Comparison of ENCODE assay signal across 21 cellular contexts in the genomic region with DNA sequence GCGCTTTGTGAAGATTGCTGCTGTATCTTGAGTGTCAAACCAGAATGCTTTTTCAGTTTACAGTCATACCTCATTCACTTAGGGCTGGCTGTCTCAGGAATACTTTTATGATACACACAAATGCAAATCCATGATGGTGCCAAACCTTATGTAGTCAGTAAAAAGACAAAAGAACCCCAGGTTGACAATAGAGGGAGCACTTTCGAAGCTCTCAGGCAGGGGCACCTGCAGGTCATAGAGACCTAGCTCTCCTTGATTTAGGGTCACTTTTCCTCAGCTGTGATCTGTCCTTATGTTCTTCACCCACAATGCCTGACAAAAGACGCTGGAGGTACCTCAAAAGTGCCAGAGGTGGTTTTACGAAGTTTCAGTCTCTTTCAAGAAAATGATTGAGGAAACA.
DNase-seq lines count a peak whose midpoint lies in the region; FAIRE-seq and TF ChIP-seq lines count a peak whose summit lies in the region.
"Had no signal": no experiment of that assay in that cellular context is flagged by ENCODE, and none has a peak within 500 bp of the region (broad histone marks: within the 10 kb centered on the region; RNA-seq: fewer than 3 reads in every experiment).

No MANE protein-coding gene starts in this region.

- H3K27ac ChIP-seq in astrocyte (ENCODE audit: low read depth, low read length) = no peak overlapping the region
- H3K27ac ChIP-seq in keratinocyte (ENCODE audit: control insufficient read depth, insufficient read depth, low read length) = no peak overlapping the region
- H3K27ac ChIP-seq: testis had no signal

- H3K79me2 ChIP-seq in astrocyte (ENCODE audit: insufficient read depth, low read length) (no peaks in the 10 kb centered on the region), keratinocyte (ENCODE audit: control insufficient read depth, insufficient read depth, low read length) (no peaks in the 10 kb centered on the region)

- H3K27me3 ChIP-seq in astrocyte (ENCODE audit: insufficient read depth, low read length) (peaks cover 4% of the 10 kb centered on the region), keratinocyte (ENCODE audit: control insufficient read depth, extremely low read depth, insufficient read depth, low read length) (peaks cover 6% of the 10 kb centered on the region)
- H3K27me3 ChIP-seq: testis had no signal

- H3K4me1 Mint-ChIP-seq in astrocyte (ENCODE audit: low read depth, unreplicated experiment) (no peaks in the 10 kb centered on the region), progenitor cell of endocrine pancreas (ENCODE audit: low read depth) (no peaks in the 10 kb centered on the region), nephron progenitor cell (peaks cover 9% of the 10 kb centered on the region)
- H3K4me1 Mint-ChIP-seq: naive B cell had no signal

- H3K4me3 ChIP-seq in HFF-Myc (replicated peaks; ENCODE audit: low read depth, low read length) (no peak overlapping the region), astrocyte (ENCODE audit: insufficient read depth, low read depth, low read length) (no peak overlapping the region), keratinocyte (ENCODE audit: control insufficient read depth in 2 of 3, extremely low read depth in 1 of 3, insufficient read depth in 2 of 3, low read depth in 1 of 3, low read length in 3 of 3) (no peak overlapping the region)
- H3K4me3 ChIP-seq: testis had no signal

- H3K4me3 Mint-ChIP-seq in astrocyte (ENCODE audit: unreplicated experiment) (no peak overlapping the region), progenitor cell of endocrine pancreas (ENCODE audit: low read depth) (no peak overlapping the region), nephron progenitor cell (no peak overlapping the region)

- H3K4me1 ChIP-seq in astrocyte (ENCODE audit: insufficient read depth, low read length) (no peaks in the 10 kb centered on the region), keratinocyte (ENCODE audit: control insufficient read depth, extremely low read depth, insufficient read depth, low read length) (no peaks in the 10 kb centered on the region)
- H3K4me1 ChIP-seq: testis had no signal

- H3K27me3 Mint-ChIP-seq in astrocyte (ENCODE audit: low read depth, unreplicated experiment) (peaks cover 33% of the 10 kb centered on the region), progenitor cell of endocrine pancreas (no peaks in the 10 kb centered on the region), nephron progenitor cell (ENCODE audit: low read depth, poor library complexity) (peaks cover 10% of the 10 kb centered on the region)

- DNase-seq in NCI-H2171 treated with DMSO at 0.1 percent for 48 hours (lab: John Stamatoyannopoulos, UW) (peak; percentile 16), NCI-H2171 (lab: John Stamatoyannopoulos, UW) (no peak), HFF-Myc (ENCODE audit: extremely low read depth, low read depth) (no peak), astrocyte (ENCODE audit: low read depth) (no peak), keratinocyte (ENCODE audit: low read depth, low spot score) (no peak), progenitor cell of endocrine pancreas (ENCODE audit: low spot score, unreplicated experiment) (no peak), nephron progenitor cell (no peak)
- DNase-seq in stimulated activated CD8-positive, alpha-beta memory T cell treated with anti-CD3 and anti-CD28 coated beads, Interleukin-4, amount 100 ng/mL, for 48 hours = no peak
- DNase-seq: activated CD4-positive, alpha-beta T cell treated with anti-CD3 and anti-CD28 coated beads for 4 hours; activated naive CD4-positive, alpha-beta T cell treated with anti-CD3 and anti-CD28 coated beads, Interleukin-2, amount 50 U/mL, for 16 hours; activated T-cell treated with anti-CD3 and anti-CD28 coated beads for 4 hours; effector CD4-positive, alpha-beta T cell; GF-D8; GOT3; KBM-7; naive B cell; NCI-H1436 treated with DMSO at 0.1 percent for 48 hours; SIG-M5; stimulated activated CD4-positive, alpha-beta T cell treated with anti-CD3 and anti-CD28 coated beads, Interleukin-1b, Interleukin-23, amount 100 ng/mL, for 48 hours; T1000 had no signal

- dilution Hi-C loops in keratinocyte (cut with MboI; ENCODE audit: extremely low pct_ligation_motif_present, low sequenced_read_pairs) = no loop called here

- H3K4me2 ChIP-seq in astrocyte (ENCODE audit: low read length) (no peak overlapping the region), keratinocyte (ENCODE audit: control insufficient read depth, extremely low read depth, insufficient read depth, low read depth, low read length) (no peak overlapping the region)

- H2AFZ ChIP-seq in astrocyte (ENCODE audit: low read depth, low read length) (no peak overlapping the region), keratinocyte (ENCODE audit: control insufficient read depth, low read length) (no peak overlapping the region)

- H3K27ac Mint-ChIP-seq in astrocyte (ENCODE audit: unreplicated experiment) (no peak overlapping the region), progenitor cell of endocrine pancreas (no peak overlapping the region), nephron progenitor cell (no peak overlapping the region)
- H3K27ac Mint-ChIP-seq: naive B cell had no signal

- H3K9me1 ChIP-seq in keratinocyte (ENCODE audit: control insufficient read depth, extremely low read depth, insufficient read depth, low read length) = no peaks in the 10 kb centered on the region

- no peaks in the 10 kb centered on the region for H3K9me3 Mint-ChIP-seq in astrocyte (ENCODE audit: unreplicated experiment)
- no peaks in the 10 kb centered on the region for H3K9me3 Mint-ChIP-seq in progenitor cell of endocrine pancreas (ENCODE audit: low read depth)
- H3K9me3 Mint-ChIP-seq in nephron progenitor cell = peaks cover 3% of the 10 kb centered on the region
- H3K9me3 Mint-ChIP-seq: naive B cell had no signal

- FAIRE-seq in astrocyte (lab: Jason Lieb, UNC) = peak; percentile 9
- FAIRE-seq in keratinocyte (lab: Jason Lieb, UNC) = no peak

- H3K36me3 ChIP-seq in astrocyte (ENCODE audit: insufficient read depth, low read length) (no peaks in the 10 kb centered on the region), keratinocyte (ENCODE audit: control insufficient read depth in 2 of 2, extremely low read depth in 1 of 2, insufficient read depth in 2 of 2, low read length in 2 of 2) (no peaks in the 10 kb centered on the region)

- peak; percentile 21 for TF ChIP-seq CTCF in HFF-Myc (IDR thresholded peaks at IDR 0.05; ENCODE audit: low read depth, low read length, missing control alignments)
- no peak for TF ChIP-seq CTCF in astrocyte (IDR thresholded peaks at IDR 0.05; ENCODE audit: insufficient read depth, low read depth, low read length)
- TF ChIP-seq CTCF in keratinocyte (optimal IDR thresholded peaks at IDR 0.05 in 1 of 3, IDR thresholded peaks at IDR 0.05 in 1 of 3, conservative IDR thresholded peaks at IDR 0.05 in 1 of 3; ENCODE audit: extremely low read depth in 1 of 3, insufficient read depth in 2 of 3, low read length in 3 of 3) = peak; percentile 6 to 41 (median 25)
- TF ChIP-seq CTCF in progenitor cell of endocrine pancreas (IDR thresholded peaks at IDR 0.05; ENCODE audit: unreplicated experiment) = no peak
- TF ChIP-seq CTCF in nephron progenitor cell (IDR thresholded peaks at IDR 0.05) = no peak

- H4K20me1 ChIP-seq in astrocyte (ENCODE audit: insufficient read depth, low read length) = no peaks in the 10 kb centered on the region
- H4K20me1 ChIP-seq in keratinocyte (ENCODE audit: control insufficient read depth, extremely low read depth, insufficient read depth, low read length) = no peaks in the 10 kb centered on the region

- H3K9me3 ChIP-seq in astrocyte (ENCODE audit: insufficient read depth, low read depth, low read length) (no peaks in the 10 kb centered on the region), keratinocyte (ENCODE audit: control insufficient read depth, low read depth, low read length) (no peaks in the 10 kb centered on the region)
- H3K9me3 ChIP-seq: testis had no signal

- H3K36me3 Mint-ChIP-seq in astrocyte (ENCODE audit: low read depth, unreplicated experiment) (peaks cover 3% of the 10 kb centered on the region), progenitor cell of endocrine pancreas (ENCODE audit: insufficient read depth) (no peaks in the 10 kb centered on the region), nephron progenitor cell (ENCODE audit: low read depth) (no peaks in the 10 kb centered on the region)
- H3K36me3 Mint-ChIP-seq: naive B cell had no signal

- H3K9ac ChIP-seq in astrocyte (ENCODE audit: low read length) (no peak overlapping the region), keratinocyte (ENCODE audit: control insufficient read depth, extremely low read depth, insufficient read depth, low read length) (no peak overlapping the region)

Comparison
In these comparisons a context has a peak if more than half of its experiments do, and no peak if none do; other contexts are left out.
1. CTCF ChIP-seq: peak in HFF-Myc (single experiment) and keratinocyte (3 of 3); none in astrocyte (single experiment), progenitor cell of endocrine pancreas (single experiment) and nephron progenitor cell (single experiment).